In genomic region chr1:211675230-211676105, GRCh38 we compare ENCODE assay signal across 8 cellular contexts. TPM values are rescaled to one million over a fixed set of nuclear protein-coding genes. Genes with fewer than 3 reads are reported as not detected.
DNase-seq lines count a peak whose midpoint lies in the region; ATAC-seq lines count a peak whose summit lies in the region.

TSS of gene NEK2 (minus strand) at chr1:211675621. CDS start at chr1:211675479, 142 bp downstream.

- H3K9me3 ChIP-seq in BLaER1 treated with 17β-estradiol and CSF1 and Interleukin-3, amounts not matched to agents 10 nM and 100 nM (replicated peaks in 1 of 11): no peaks in the 10 kb centered on the region

- H3K4me3 ChIP-seq in BLaER1 treated with 17β-estradiol and CSF1 and Interleukin-3, amounts not matched to agents 10 nM and 100 nM: peak within 1 kb of the TSS; percentile 72 to 90 (median 81)

- H4K20me1 ChIP-seq in BLaER1 treated with 17β-estradiol and CSF1 and Interleukin-3, amounts not matched to agents 10 nM and 100 nM: no peaks in the 10 kb centered on the region

- DNase-seq in GM19240 (ENCODE audit: insufficient read length, low spot score): peak; percentile 64
- peak; percentile 95 to 97 for DNase-seq in NCI-H524 (lab: John Stamatoyannopoulos, UW)
- DNase-seq in activated CD4-positive, alpha-beta T cell treated with anti-CD3 and anti-CD28 coated beads for 4 hours: peak; percentile 75 to 78
- DNase-seq in dedifferentiated amniotic fluid mesenchymal stem cell (ENCODE audit: extremely low spot score): peak; percentile 87
- DNase-seq in left lobe of liver (ENCODE audit: low spot score): peak; percentile 95
- DNase-seq in stimulated activated CD4-positive, alpha-beta T cell treated with anti-CD3 and anti-CD28 coated beads, Interleukin-2, amount 100 ng/mL, for 24 hours: peak; percentile 82 to 87

- peaks cover 8 to 52% (median 29%) of the 10 kb centered on the region in 10 experiments for H3K4me1 ChIP-seq in BLaER1 treated with 17β-estradiol and CSF1 and Interleukin-3, amounts not matched to agents 10 nM and 100 nM

- peak within 1 kb of the TSS; percentile 65 to 85 (median 82) for H3K9ac ChIP-seq in BLaER1 treated with 17β-estradiol and CSF1 and Interleukin-3, amounts not matched to agents 10 nM and 100 nM

- ATAC-seq in HG03457 (IDR thresholded peaks at IDR 0.05; ENCODE audit: unreplicated experiment) (peak; percentile 96), left lobe of liver (peak; percentile 95)

- peak within 1 kb of the TSS; percentile 80 to 97 (median 91) for H3K4me2 ChIP-seq in BLaER1 treated with 17β-estradiol and CSF1 and Interleukin-3, amounts not matched to agents 10 nM and 100 nM

- peak within 1 kb of the TSS in 10 of 11 experiments; percentile 18 to 86 (median 78); a peak in 18 of 22 replicates for H3K27ac ChIP-seq in BLaER1 treated with 17β-estradiol and CSF1 and Interleukin-3, amounts not matched to agents 10 nM and 100 nM

- H3K27me3 ChIP-seq in BLaER1 treated with 17β-estradiol and CSF1 and Interleukin-3, amounts not matched to agents 10 nM and 100 nM: no peaks in the 10 kb centered on the region

- peaks cover 5 to 30% (median 25%) of the 10 kb centered on the region in 11 experiments; a peak in 20 of 22 replicates for H3K36me3 ChIP-seq in BLaER1 treated with 17β-estradiol and CSF1 and Interleukin-3, amounts not matched to agents 10 nM and 100 nM

RNA-seq across cellular contexts. Expression of gene NEK2, which starts in this region (rescaled TPM):
- 0.13 TPM for total RNA-seq in left lobe of liver

Comparison
In these comparisons a context has a peak if more than half of its experiments do, and no peak if none do; other contexts are left out.
1. Peak in every context shown above with its lines: DNase-seq, ATAC-seq, H3K4me3 ChIP-seq and H3K27ac ChIP-seq.
2. Peak in DNase-seq and ATAC-seq in left lobe of liver; RNA of the gene not detected or under 1 TPM.